8 cellular contexts compared by ENCODE assay signal in genomic region chrX:49186125-49187027, GRCh38. TPM values are rescaled to one million over a fixed set of nuclear protein-coding genes. Genes with fewer than 3 reads are reported as not detected.
DNase-seq lines count a peak whose midpoint lies in the region; ATAC-seq, FAIRE-seq and TF ChIP-seq lines count a peak whose summit lies in the region.

Gene PRICKLE3 (minus strand): TSS chrX:49186373. CDS start chrX:49186297, 76 bp downstream.

- H3K79me2 ChIP-seq in PC-3 (ENCODE audit: low read length) = peaks cover 28% of the 10 kb centered on the region

- H3K9me2 ChIP-seq in PC-3 (replicated peaks; ENCODE audit: low read length) = no peaks in the 10 kb centered on the region

- H3K27me3 ChIP-seq in PC-3 (ENCODE audit: low read length) = no peaks in the 10 kb centered on the region
- no peaks in the 10 kb centered on the region for H3K27me3 ChIP-seq in foreskin keratinocyte

- CTCF ChIA-PET in PC-3 (lab: Charles Lee) = no interaction called here

- peak within 1 kb of the TSS; percentile 80 for H2AFZ ChIP-seq in PC-3 (ENCODE audit: low read length)

- H3K27ac ChIP-seq in PC-3 (ENCODE audit: low read length) (peak within 1 kb of the TSS; percentile 66), foreskin keratinocyte (peak within 1 kb of the TSS; percentile 57)

- FAIRE-seq in urothelium cell line (lab: Jason Lieb, UNC) = no peak

- H3K9ac ChIP-seq in PC-3 (ENCODE audit: low read length) = peak within 1 kb of the TSS; percentile 84

- no peaks in the 10 kb centered on the region for H3K9me3 ChIP-seq in PC-3 (ENCODE audit: low read length)

- POLR2A ChIA-PET in PC-3 (lab: Charles Lee; ENCODE audit: unreplicated experiment) = no interaction called here

- peaks cover 13% of the 10 kb centered on the region for H3K36me3 ChIP-seq in PC-3 (ENCODE audit: low read depth, low read length)

- ATAC-seq in PC-3 (peak; percentile 18), foreskin keratinocyte (no peak), omental fat pad (ENCODE audit: low FRiP score) (peak; percentile 41)

- H3K4me3 ChIP-seq in GM12875 (ENCODE audit: low read depth, low read length) = peak within 1 kb of the TSS; percentile 59
- H3K4me3 ChIP-seq in PC-3 (ENCODE audit: low read length) = peak within 1 kb of the TSS; percentile 87

- H4K20me1 ChIP-seq in PC-3 (ENCODE audit: low read length) = peaks cover 5% of the 10 kb centered on the region

- BruUV-seq in PC-3 (replicated peaks; lab: Mats Ljungman, UMichigan) = TSS peak; percentile 23

- H3F3A ChIP-seq in PC-3 (ENCODE audit: low read length, unreplicated experiment) = no peaks in the 10 kb centered on the region

- peak within 1 kb of the TSS; percentile 98 for H3K4me2 ChIP-seq in PC-3 (ENCODE audit: low read length)

- DNase-seq in HT-29 (ENCODE audit: low spot score) (peak; percentile 74), PC-3 (peak; percentile 79), foreskin keratinocyte (no peak), omental fat pad (ENCODE audit: low spot score) (peak; percentile 43), urothelium cell line (ENCODE audit: low spot score) (peak; percentile 79), middle frontal gyrus (ENCODE audit: extremely low spot score, low spot score) (no peak)
- peak; percentile 60 for DNase-seq in activated effector memory CD4-positive, alpha-beta T cell treated with Interleukin-2 at 50 U/mL for 16 hours

- intact Hi-C loops in PC-3 (cut with micrococcal nuclease) = no loop called here

- H3K4me1 ChIP-seq in PC-3 (ENCODE audit: insufficient read depth, low read length) (peaks cover 29% of the 10 kb centered on the region), foreskin keratinocyte (no peaks in the 10 kb centered on the region)

- TF ChIP-seq CTCF in GM12875 (IDR thresholded peaks at IDR 0.05; ENCODE audit: borderline replicate concordance, insufficient read depth, low read depth, low read length) (peak; percentile 61), PC-3 (conservative IDR thresholded peaks at IDR 0.05; ENCODE audit: low read depth, low read length) (peak; percentile 62), foreskin keratinocyte (conservative IDR thresholded peaks at IDR 0.05) (peak; percentile 57), omental fat pad (IDR thresholded peaks at IDR 0.05) (no peak)

RNA-seq across cellular contexts. Expression of gene PRICKLE3, which starts in this region (rescaled TPM):
- 19.0 and 22.3 TPM in 2 replicates for total RNA-seq in HT-29 (2014; rRNA removed; shearing (Covaris generic))
- total RNA-seq in PC-3 (2014; rRNA removed) (16.5 and 29.1 TPM in 2 replicates), foreskin keratinocyte (16.3 and 17.1 TPM in 2 replicates), omental fat pad (10 to 100 TPM in 2 of 4 donors, 1 to 10 TPM in 2; 5.1 to 28.1 (median 11.9) TPM)
- 14.8 and 16.4 TPM in 2 replicates for polyA plus RNA-seq in foreskin keratinocyte

Comparison
In these comparisons a context has a peak if more than half of its experiments do, and no peak if none do; other contexts are left out.
1. CTCF ChIP-seq: peak in GM12875 (single experiment), PC-3 (single experiment) and foreskin keratinocyte (single experiment); none in omental fat pad (0 of 3).
2. DNase-seq: peak in HT-29 (single experiment), PC-3 (single experiment), activated effector memory CD4-positive, alpha-beta T cell treated with Interleukin-2 at 50 U/mL for 16 hours (single experiment), omental fat pad (single experiment) and urothelium cell line (single experiment); none in foreskin keratinocyte (0 of 2) and middle frontal gyrus (single experiment).